27 cellular contexts compared by ENCODE assay signal in genomic region chr5:137507150-137507549, GRCh38.
"Had no signal": no experiment of that assay in that cellular context is flagged by ENCODE, and none has a peak within 500 bp of the region (broad histone marks: within the 10 kb centered on the region; RNA-seq: fewer than 3 reads in every experiment).

No MANE protein-coding gene starts in this region.

- H3K4me3 ChIP-seq: coronary artery, esophagus muscularis mucosa, heart right ventricle, left lung, mucosa of descending colon, neural progenitor cell, prostate gland, skin epidermis, spleen, testis, tibial artery, upper lobe of left lung, uterus had no signal

- DNase-seq: dermis blood vessel endothelial cell; effector memory CD4-positive, alpha-beta T cell; foreskin melanocyte; glutamatergic neuron; heart right ventricle; hippocampal formation; left cardiac atrium; left lung; mesenchymal stem cell; mucosa of descending colon; naive B cell; right cardiac atrium; spleen; stimulated activated CD4-positive, alpha-beta T cell treated with anti-CD3 and anti-CD28 coated beads, Interleukin-4, amount 100 ng/mL, for 4 hours; stimulated activated naive CD8-positive, alpha-beta T cell treated with anti-CD3 and anti-CD28 coated beads, Interleukin-15, Interleukin-2, amounts not matched to agents 100 U/mL and 50 U/mL, for 24 hours; testis; tibial artery; upper lobe of left lung; uterus had no signal

- H3K27ac ChIP-seq: coronary artery, esophagus muscularis mucosa, heart right ventricle, left lung, neural progenitor cell, prostate gland, skin epidermis, spleen, testis, tibial artery, upper lobe of left lung, uterus had no signal

- ATAC-seq: heart right ventricle; left cardiac atrium; left lung; mucosa of descending colon; right cardiac atrium; stimulated activated memory B cell treated with anti-CD40 and anti-IgM and Interleukin-4, amounts not matched to agents 10 μg/mL and 1 μg/mL and 100 μg/mL, for 72 hours; stimulated activated naive CD8-positive, alpha-beta T cell treated with anti-CD3 and anti-CD28 coated beads, Interleukin-15, Interleukin-2, amounts not matched to agents 100 U/mL and 50 U/mL, for 24 hours had no signal

- H3K9me3 ChIP-seq: esophagus muscularis mucosa, left lung, mucosa of descending colon, prostate gland, testis, tibial artery, upper lobe of left lung, uterus had no signal

- FAIRE-seq: endothelial cell of umbilical vein, islet of Langerhans had no signal

- H3K27me3 ChIP-seq: neural progenitor cell, testis, tibial artery, upper lobe of left lung, uterus had no signal

- H3K4me1 ChIP-seq: esophagus muscularis mucosa, heart right ventricle, left lung, prostate gland, spleen, testis, upper lobe of left lung, uterus had no signal

- H3K36me3 ChIP-seq: esophagus muscularis mucosa, heart right ventricle, left lung, neural progenitor cell, prostate gland, spleen, tibial artery, upper lobe of left lung, uterus had no signal
